Comparison of ENCODE assay signal across 24 cellular contexts in genomic region chr12:105091495-105092206, GRCh38. TPM values are rescaled to one million over a fixed set of nuclear protein-coding genes. Genes with fewer than 3 reads are reported as not detected.
DNase-seq lines count a peak whose midpoint lies in the region; ATAC-seq, FAIRE-seq and TF ChIP-seq lines count a peak whose summit lies in the region.
"Had no signal": no experiment of that assay in that cellular context is flagged by ENCODE, and none has a peak within 500 bp of the region (broad histone marks: within the 10 kb centered on the region; RNA-seq: fewer than 3 reads in every experiment).

No MANE protein-coding gene starts in this region.

- H3K9ac ChIP-seq in H9 (ENCODE audit: extremely low read depth, insufficient read length, low read length) (peak overlapping the region; percentile 28), K562 (ENCODE audit: insufficient read depth in 1 of 2, low read depth in 2 of 2, low read length in 2 of 2) (no peak overlapping the region), neural progenitor cell (no peak overlapping the region)

- no peaks in the 10 kb centered on the region for H4K20me1 ChIP-seq in H9 (ENCODE audit: control insufficient read depth, insufficient read depth, insufficient read length)
- no peaks in the 10 kb centered on the region for H4K20me1 ChIP-seq in K562 (replicated peaks; ENCODE audit: control insufficient read depth, insufficient read depth, low read length)
- H4K20me1 ChIP-seq in neural progenitor cell (ENCODE audit: low read depth) = no peaks in the 10 kb centered on the region

- H3K4me3 ChIP-seq in K562 (no peak overlapping the region), neural progenitor cell (peak overlapping the region; percentile 39), upper lobe of left lung (no peak overlapping the region)
- H3K4me3 ChIP-seq: colonic mucosa had no signal

- no peak for TF ChIP-seq EP300 in K562 (IDR thresholded peaks at IDR 0.05; ENCODE audit: low read length)
- no peak for TF ChIP-seq EP300 in upper lobe of left lung (IDR thresholded peaks at IDR 0.05)

- no peak overlapping the region for H3K23ac ChIP-seq in H9 (ENCODE audit: insufficient read length, low read depth, low read length)

- H3K9me3 Mint-ChIP-seq in H9 = peaks cover 28 to 36% of the 10 kb centered on the region in 2 experiments
- peaks cover 20% of the 10 kb centered on the region for H3K9me3 Mint-ChIP-seq in neural progenitor cell
- H3K9me3 Mint-ChIP-seq in activated T-cell treated with anti-CD3 and anti-CD28 coated beads, Interleukin-2, amount 50 U/mL, for 72 hours = peaks cover 6 to 9% of the 10 kb centered on the region in 2 donors

- peak overlapping the region; percentile 89 for H2BK12ac ChIP-seq in H9 (ENCODE audit: insufficient read length, low read depth, low read length)

- H3K36me3 Mint-ChIP-seq in H9 (ENCODE audit: insufficient read depth in 1 of 3, low read depth in 3 of 3) (peaks cover 16 to 33% (median 21%) of the 10 kb centered on the region in 3 experiments), neural progenitor cell (peaks cover 1% of the 10 kb centered on the region)
- peaks cover 5 to 8% of the 10 kb centered on the region in 2 donors for H3K36me3 Mint-ChIP-seq in activated T-cell treated with anti-CD3 and anti-CD28 coated beads, Interleukin-2, amount 50 U/mL, for 72 hours (ENCODE audit: insufficient read depth in 2 of 2)
- H3K36me3 Mint-ChIP-seq: CD4-positive, CD25-positive, alpha-beta regulatory T cell had no signal

- TF ChIP-seq CTCF in H9 (conservative IDR thresholded peaks at IDR 0.05) (no peak), K562 (IDR thresholded peaks at IDR 0.05 in 2 of 3, conservative IDR thresholded peaks at IDR 0.05 in 1 of 3; ENCODE audit: insufficient read depth in 2 of 3, low read depth in 1 of 3, low read length in 3 of 3) (no peak), neural progenitor cell (IDR thresholded peaks at IDR 0.05) (no peak), upper lobe of left lung (IDR thresholded peaks at IDR 0.05) (no peak)

- H3K79me2 ChIP-seq in H9 (ENCODE audit: insufficient read depth, low read length) (no peaks in the 10 kb centered on the region), K562 (ENCODE audit: control insufficient read depth, insufficient read depth, low read length) (no peaks in the 10 kb centered on the region), neural progenitor cell (ENCODE audit: low read depth) (no peaks in the 10 kb centered on the region)

- intact Hi-C loops in K562 (cut with micrococcal nuclease) = no loop called here

- no peaks in the 10 kb centered on the region for H3K79me1 ChIP-seq in H9 (ENCODE audit: insufficient read depth, low read depth, low read length, poor library complexity, severe bottlenecking)

- ATAC-seq in K562 = peak; percentile 51; the same call in 2 of the 3 replicates
- no peak for ATAC-seq in activated T-cell treated with anti-CD3 and anti-CD28 coated beads, Interleukin-2, amount 50 U/mL, for 72 hours (replicated peaks in 1 of 2)
- ATAC-seq in left lobe of liver = no peak
- no peak for ATAC-seq in upper lobe of left lung (ENCODE audit: low FRiP score in 2 of 2)
- ATAC-seq: activated naive CD8-positive, alpha-beta T cell treated with anti-CD3 and anti-CD28 coated beads, Interleukin-2, amount 50 U/mL, for 24 hours; left cardiac atrium; Panc1 had no signal

- DNase-seq in H9 (no peak), K562 (ENCODE audit: extremely low read depth in 1 of 4, low spot score in 3 of 4) (no peak), foreskin melanocyte (peak; percentile 82), neural progenitor cell (ENCODE audit: low spot score) (no peak), activated T-cell treated with anti-CD3 and anti-CD28 coated beads for 4 hours (no peak), left lobe of liver (ENCODE audit: low spot score) (no peak), upper lobe of left lung (no peak)
- DNase-seq in activated T-cell treated with anti-CD3 and anti-CD28 coated beads, Interleukin-2, amount 50 U/mL, for 72 hours = no peak
- DNase-seq: activated CD4-positive, alpha-beta T cell treated with anti-CD3 and anti-CD28 coated beads, Interleukin-2, amount 50 U/mL, for 4 hours; activated CD8-positive, alpha-beta memory T cell treated with anti-CD3 and anti-CD28 coated beads, Interleukin-2, amount 50 U/mL, for 48 hours; activated effector memory CD4-positive, alpha-beta T cell treated with anti-CD3 and anti-CD28 coated beads, Interleukin-2, amount 50 U/mL, for 16 hours; activated naive CD8-positive, alpha-beta T cell treated with anti-CD3 and anti-CD28 coated beads, Interleukin-2, amount 50 U/mL, for 24 hours; brain microvascular endothelial cell; CD4-positive, CD25-positive, alpha-beta regulatory T cell; DMS79; GOT3; left cardiac atrium; NCI-H1105; stimulated activated naive CD4-positive, alpha-beta T cell treated with Interleukin-2 at 50 U/mL for 16 hours had no signal

- TF ChIP-seq POLR2A in K562 (conservative IDR thresholded peaks at IDR 0.05) (no peak), upper lobe of left lung (IDR thresholded peaks at IDR 0.05) (no peak)

- POLR2A ChIA-PET in K562 (lab: Yijun Ruan, JAX) = interaction anchor here (0.7 to 1.2 kb wide), 3 partner anchors 8 to 804 kb away, joined by 4 read pairs; partner anchors contain the start of gene WASHC4

- H4K91ac ChIP-seq in H9 (ENCODE audit: insufficient read length, low read depth, low read length) = no peak overlapping the region

- CTCF ChIA-PET in K562 (lab: Yijun Ruan, JAX; ENCODE audit: low intra/inter-chr PET ratio) = no interaction called here

- H3K4me1 Mint-ChIP-seq in H9 (peaks cover 30 to 35% of the 10 kb centered on the region in 2 experiments), neural progenitor cell (peaks cover 10% of the 10 kb centered on the region)
- H3K4me1 Mint-ChIP-seq in activated T-cell treated with anti-CD3 and anti-CD28 coated beads, Interleukin-2, amount 50 U/mL, for 72 hours (ENCODE audit: low read depth) = no peaks in the 10 kb centered on the region
- H3K4me1 Mint-ChIP-seq: activated naive CD8-positive, alpha-beta T cell treated with anti-CD3 and anti-CD28 coated beads, Interleukin-2, amount 50 U/mL, for 24 hours; CD4-positive, CD25-positive, alpha-beta regulatory T cell had no signal

- no peak overlapping the region for H4K5ac ChIP-seq in H9 (ENCODE audit: insufficient read length, low read depth, low read length)

- H3K4me2 ChIP-seq in H9 (ENCODE audit: insufficient read depth, insufficient read length, low read length) = peak overlapping the region; percentile 36
- H3K4me2 ChIP-seq in K562 (ENCODE audit: insufficient read depth, low read length) = no peak overlapping the region
- H3K4me2 ChIP-seq in neural progenitor cell = peak overlapping the region; percentile 74

- H2BK20ac ChIP-seq in H9 (ENCODE audit: low read depth, low read length, poor library complexity, severe bottlenecking) = no peak overlapping the region

- H3K4ac ChIP-seq in H9 (ENCODE audit: low read depth, low read length) = no peak overlapping the region

- no peak overlapping the region for H2BK15ac ChIP-seq in H9 (ENCODE audit: low read depth, low read length)

- H3K27me3 Mint-ChIP-seq in H9 (ENCODE audit: low read depth) (no peaks in the 10 kb centered on the region), neural progenitor cell (ENCODE audit: insufficient read depth, low read depth) (peaks cover 10% of the 10 kb centered on the region)
- peaks cover 15% of the 10 kb centered on the region for H3K27me3 Mint-ChIP-seq in activated T-cell treated with anti-CD3 and anti-CD28 coated beads, Interleukin-2, amount 50 U/mL, for 72 hours (ENCODE audit: low read depth)

- in situ Hi-C loops in K562 (cut with MboI) = no loop called here

- H3F3A ChIP-seq in neural progenitor cell (ENCODE audit: low read depth) = peaks cover 15% of the 10 kb centered on the region

- H2AFZ ChIP-seq in H9 (ENCODE audit: low read length) (no peak overlapping the region), K562 (ENCODE audit: low read depth, low read length) (no peak overlapping the region), neural progenitor cell (replicated peaks) (no peak overlapping the region)

- H3K9me3 ChIP-seq in H9 (ENCODE audit: control insufficient read depth, low read depth, low read length) (peaks cover 7% of the 10 kb centered on the region), K562 (replicated peaks; ENCODE audit: control insufficient read depth, insufficient read depth, low read depth, low read length) (no peaks in the 10 kb centered on the region; the same call in 1 of the 2 replicates), neural progenitor cell (ENCODE audit: low read depth) (peaks cover 3% of the 10 kb centered on the region), upper lobe of left lung (peaks cover 0 to 15% (median 11%) of the 10 kb centered on the region in 4 donors)
- H3K9me3 ChIP-seq: colonic mucosa, thyroid gland had no signal

- no TSS peak for BruUV-seq in K562 (replicated peaks; lab: Mats Ljungman, UMichigan)

- H3K27ac Mint-ChIP-seq in H9 (peak overlapping the region; percentile 91 to 99 (median 97)), neural progenitor cell (no peak overlapping the region)
- no peak overlapping the region for H3K27ac Mint-ChIP-seq in activated T-cell treated with anti-CD3 and anti-CD28 coated beads, Interleukin-2, amount 50 U/mL, for 72 hours
- H3K27ac Mint-ChIP-seq: activated naive CD8-positive, alpha-beta T cell treated with anti-CD3 and anti-CD28 coated beads, Interleukin-2, amount 50 U/mL, for 24 hours; CD4-positive, CD25-positive, alpha-beta regulatory T cell had no signal

- peaks cover 14% of the 10 kb centered on the region; the same call in 1 of the 2 replicates for H3K4me1 ChIP-seq in H9 (ENCODE audit: insufficient read depth, low read length)
- no peaks in the 10 kb centered on the region; a peak in 1 of 5 replicates for H3K4me1 ChIP-seq in K562 (replicated peaks in 1 of 2; ENCODE audit: control insufficient read depth in 2 of 2, insufficient read depth in 2 of 2, low read length in 2 of 2)
- H3K4me1 ChIP-seq in neural progenitor cell = peaks cover 5% of the 10 kb centered on the region
- no peaks in the 10 kb centered on the region for H3K4me1 ChIP-seq in upper lobe of left lung
- H3K4me1 ChIP-seq: colonic mucosa, thyroid gland had no signal

- no CpG with 5 or more reads among the region's 4 CpGs for WGBS in H9 (ENCODE audit: extremely low coverage, insufficient read length, low lambda C conversion rate)
- 24% methylated on average over 4 of the region's 4 CpGs for WGBS in K562 (ENCODE audit: insufficient coverage, low coverage, missing lambda C conversion rate)
- 45 to 63% methylated on average over 4 of the region's 4 CpGs for WGBS in upper lobe of left lung, 2 donors

- H3K56ac ChIP-seq in H9 (ENCODE audit: insufficient read length, low read depth, low read length) = no peak overlapping the region

- no peak overlapping the region for H2AK5ac ChIP-seq in H9 (ENCODE audit: insufficient read length, low read length)

- H3K27me3 ChIP-seq in H9 (ENCODE audit: insufficient read depth, low read length) (no peaks in the 10 kb centered on the region), K562 (ENCODE audit: control insufficient read depth in 2 of 2, insufficient read depth in 2 of 2, low read length in 2 of 2) (no peaks in the 10 kb centered on the region; a peak in 2 of 5 replicates), neural progenitor cell (no peaks in the 10 kb centered on the region), upper lobe of left lung (no peaks in the 10 kb centered on the region)
- H3K27me3 ChIP-seq: colonic mucosa, thyroid gland had no signal

- H3K18ac ChIP-seq in H9 (ENCODE audit: insufficient read length, low read depth, low read length) = peak overlapping the region; percentile 84

- peak overlapping the region; percentile 9 to 49; a peak in 4 of 5 replicates for H3K4me3 Mint-ChIP-seq in H9
- no peak overlapping the region for H3K4me3 Mint-ChIP-seq in neural progenitor cell
- H3K4me3 Mint-ChIP-seq in activated T-cell treated with anti-CD3 and anti-CD28 coated beads, Interleukin-2, amount 50 U/mL, for 72 hours = no peak overlapping the region
- H3K4me3 Mint-ChIP-seq: activated naive CD8-positive, alpha-beta T cell treated with anti-CD3 and anti-CD28 coated beads, Interleukin-2, amount 50 U/mL, for 24 hours; neural crest cell had no signal

- no peaks in the 10 kb centered on the region for H3K36me3 ChIP-seq in K562 (ENCODE audit: control insufficient read depth, insufficient read depth, low read length)
- H3K36me3 ChIP-seq in neural progenitor cell = no peaks in the 10 kb centered on the region
- H3K36me3 ChIP-seq in upper lobe of left lung = no peaks in the 10 kb centered on the region
- H3K36me3 ChIP-seq: brain microvascular endothelial cell, colonic mucosa, thyroid gland had no signal

- peak overlapping the region; percentile 90 for H3T11ph ChIP-seq in H9 (ENCODE audit: low read length)

- H2BK120ac ChIP-seq in H9 (ENCODE audit: low read depth, low read length, poor library complexity, severe bottlenecking) = no peak overlapping the region

- H3K27ac ChIP-seq in H9 (ENCODE audit: insufficient read length, low read depth, low read length) (peak overlapping the region; percentile 96), K562 (ENCODE audit: extremely low read depth, low read depth, low read length) (no peak overlapping the region), neural progenitor cell (no peak overlapping the region), upper lobe of left lung (no peak overlapping the region)
- H3K27ac ChIP-seq: brain microvascular endothelial cell, colonic mucosa, thyroid gland had no signal

- FAIRE-seq in K562 (lab: Jason Lieb, UNC) = no peak
- FAIRE-seq: endometrium had no signal

- H3K23me2 ChIP-seq in H9 (ENCODE audit: insufficient read length, low read depth, low read length, poor library complexity, severe bottlenecking) = no peaks in the 10 kb centered on the region

- H3K14ac ChIP-seq in H9 (ENCODE audit: insufficient read depth, low read length) = peak overlapping the region; percentile 14; the same call in 1 of the 2 replicates

- H3K9me1 ChIP-seq in K562 (ENCODE audit: control insufficient read depth, insufficient read depth, low read length) = no peaks in the 10 kb centered on the region

- peak overlapping the region; percentile 82 for H2BK5ac ChIP-seq in H9 (ENCODE audit: insufficient read length, low read length)

- no peak overlapping the region for H4K8ac ChIP-seq in H9 (replicated peaks; ENCODE audit: insufficient read length, low read depth, low read length)

- no peak for TF ChIP-seq RAD21 in K562 (CRISPR knock-in tag; conservative IDR thresholded peaks at IDR 0.05 in 1 of 2, IDR thresholded peaks at IDR 0.05 in 1 of 2)

RNA-seq across cellular contexts. Expression of gene ALDH1L2, which starts 7.4 kb away (rescaled TPM):
- 1.9 and 2.2 TPM in 2 replicates for total RNA-seq in H9 (2021)
- total RNA-seq in K562 (2011; cell fraction: chromatin; rRNA removed; ENCODE audit: low replicate concordance) = 16.3 and 35.6 TPM in 2 replicates
- total RNA-seq in K562 (2011; cell fraction: nucleolus; rRNA removed) = 3.2 and 7.0 TPM in 2 replicates
- 13.5 and 16.0 TPM in 2 replicates for total RNA-seq in K562 (2011; cell fraction: nucleoplasm; rRNA removed)
- total RNA-seq in K562 (2014; rRNA removed) = 3.8 and 5.1 TPM in 2 replicates
- total RNA-seq in K562 (2014; rRNA removed; fragmentation: Illumina TruSeq; extraction: Trizol) = 7.3 and 8.0 TPM in 2 replicates
- total RNA-seq in K562 (2015; rRNA removed; fragmentation: Illumina TruSeq; extraction: Trizol) = 0.60 and 1.1 TPM in 2 replicates
- 9.2 and 9.6 TPM in 2 replicates for total RNA-seq in K562 (2021)
- polyA plus RNA-seq in K562 (2011; rRNA removed) = 1.5 and 5.9 TPM in 2 replicates
- polyA plus RNA-seq in K562 (2011; cell fraction: cytosol; rRNA removed) = 0.37 and 3.2 TPM in 2 replicates
- polyA plus RNA-seq in K562 (2011; cell fraction: nucleus; rRNA removed) = 3.0 and 14.9 TPM in 2 replicates
- 2.4 and 39.4 TPM in 2 replicates for polyA plus RNA-seq in K562 (2012)
- polyA plus RNA-seq in K562 (2014; fragmentation: Illumina TruSeq; extraction: Trizol) = 8.9 and 9.9 TPM in 2 replicates
- 1 to 10 TPM; 1.4 to 1.7 TPM for polyA plus RNA-seq in K562 (2014; fragmentation: Nextera tagmentation; extraction: Ambion mirVana)
- 8.2 and 8.9 TPM in 2 replicates for polyA plus RNA-seq in K562 (2014; rRNA removed)
- 1.8 and 10.0 TPM in 2 replicates for polyA minus RNA-seq in K562 (2011; rRNA and poly(A)+ RNA removed)
- 0.76 and 1.3 TPM in 2 replicates for polyA minus RNA-seq in K562 (2011; cell fraction: cytosol; rRNA and poly(A)+ RNA removed)
- 0.81 and 12.1 TPM in 2 replicates for polyA minus RNA-seq in K562 (2011; cell fraction: nucleus; rRNA and poly(A)+ RNA removed)
- total RNA-seq in neural progenitor cell (ENCODE audit: low replicate concordance) = 0.13 and 0.68 TPM in 2 replicates
- 10 to 100 TPM; 11.1 to 16.1 TPM for total RNA-seq in activated T-cell treated with anti-CD3 and anti-CD28 coated beads, Interleukin-2, amount 50 U/mL, for 72 hours
- total RNA-seq in left lobe of liver = 0.18 TPM
- total RNA-seq in upper lobe of left lung = 10 to 100 TPM in 1 of 6 donors, 1 to 10 TPM in 5; 1.2 to 11.6 (median 2.9) TPM
- total RNA-seq: CD4-positive, CD25-positive, alpha-beta regulatory T cell had no signal
- polyA plus RNA-seq: CD4-positive, CD25-positive, alpha-beta regulatory T cell had no signal

RNA-seq across cellular contexts. Expression of gene WASHC4, which starts 15.9 kb away (rescaled TPM):
- total RNA-seq in H9 (2021) = 41.2 and 45.3 TPM in 2 replicates
- 28.7 and 119 TPM in 2 replicates for total RNA-seq in K562 (2011; cell fraction: chromatin; rRNA removed; ENCODE audit: low replicate concordance)
- 8.2 and 17.6 TPM in 2 replicates for total RNA-seq in K562 (2011; cell fraction: nucleolus; rRNA removed)
- total RNA-seq in K562 (2011; cell fraction: nucleoplasm; rRNA removed) = 32.0 and 43.8 TPM in 2 replicates
- 18.2 and 21.1 TPM in 2 replicates for total RNA-seq in K562 (2014; rRNA removed)
- total RNA-seq in K562 (2014; rRNA removed; fragmentation: Illumina TruSeq; extraction: Trizol) = 36.2 and 39.5 TPM in 2 replicates
- total RNA-seq in K562 (2015; rRNA removed; fragmentation: Illumina TruSeq; extraction: Trizol) = 32.1 and 38.5 TPM in 2 replicates
- total RNA-seq in K562 (2021) = 24.1 and 25.4 TPM in 2 replicates
- polyA plus RNA-seq in K562 (2011; rRNA removed) = 18.7 and 28.2 TPM in 2 replicates
- 2.8 and 6.9 TPM in 2 replicates for polyA plus RNA-seq in K562 (2011; cell fraction: cytosol; rRNA removed)
- 15.5 and 22.9 TPM in 2 replicates for polyA plus RNA-seq in K562 (2011; cell fraction: nucleus; rRNA removed)
- 12.8 and 13.6 TPM in 2 replicates for polyA plus RNA-seq in K562 (2012)
- 16.9 and 21.3 TPM in 2 replicates for polyA plus RNA-seq in K562 (2014; fragmentation: Illumina TruSeq; extraction: Trizol)
- polyA plus RNA-seq in K562 (2014; fragmentation: Nextera tagmentation; extraction: Ambion mirVana) = 10 to 100 TPM; 12.5 to 13.3 TPM
- polyA plus RNA-seq in K562 (2014; rRNA removed) = 13.9 and 23.2 TPM in 2 replicates
- polyA minus RNA-seq in K562 (2011; rRNA and poly(A)+ RNA removed) = 44.1 and 50.3 TPM in 2 replicates
- polyA minus RNA-seq in K562 (2011; cell fraction: cytosol; rRNA and poly(A)+ RNA removed) = 20.8 and 26.1 TPM in 2 replicates
- 31.0 and 60.0 TPM in 2 replicates for polyA minus RNA-seq in K562 (2011; cell fraction: nucleus; rRNA and poly(A)+ RNA removed)
- 53.9 and 81.1 TPM in 2 replicates for total RNA-seq in neural progenitor cell (ENCODE audit: low replicate concordance)
- total RNA-seq in activated T-cell treated with anti-CD3 and anti-CD28 coated beads, Interleukin-2, amount 50 U/mL, for 72 hours = 10 to 100 TPM; 39.5 to 40.0 TPM
- total RNA-seq in left lobe of liver = 26.1 TPM
- 100 to 1,000 TPM in 2 of 6 donors, 10 to 100 TPM in 4; 32.5 to 114 (median 69.6) TPM for total RNA-seq in upper lobe of left lung

Comparison
In these comparisons a context has a peak if more than half of its experiments do, and no peak if none do; other contexts are left out.
1. H3K27ac Mint-ChIP-seq: peak in H9 (3 of 3); none in neural progenitor cell (single experiment) and activated T-cell treated with anti-CD3 and anti-CD28 coated beads, Interleukin-2, amount 50 U/mL, for 72 hours (single experiment).
2. H3K4me3 Mint-ChIP-seq: peak in H9 (2 of 2); none in neural progenitor cell (single experiment) and activated T-cell treated with anti-CD3 and anti-CD28 coated beads, Interleukin-2, amount 50 U/mL, for 72 hours (0 of 2).